Comparison of ENCODE assay signal across 8 cellular contexts in genomic region chr6:106608080-106608668, GRCh38. TPM values are rescaled to one million over a fixed set of nuclear protein-coding genes. Genes with fewer than 3 reads are reported as not detected.
DNase-seq lines count a peak whose midpoint lies in the region; ATAC-seq and TF ChIP-seq lines count a peak whose summit lies in the region.

No MANE protein-coding gene starts in this region.

- peaks cover 10% of the 10 kb centered on the region for H3K4me1 Mint-ChIP-seq in activated naive CD8-positive, alpha-beta T cell treated with anti-CD3 and anti-CD28 coated beads, Interleukin-2, amount 10 ng/mL, durations not matched to agents 7 days and 5 days
- H3K4me1 Mint-ChIP-seq in activated naive CD8-positive, alpha-beta T cell treated with anti-CD3 and anti-CD28 coated beads for 36 hours = peaks cover 9% of the 10 kb centered on the region

- no peaks in the 10 kb centered on the region for H3F3A ChIP-seq in Loucy (ENCODE audit: low read depth)
- no peaks in the 10 kb centered on the region for H3F3A ChIP-seq in SU-DHL-6 (ENCODE audit: insufficient read depth)

- H3K4me2 ChIP-seq in Loucy (ENCODE audit: low read depth, low read length, poor library complexity, severe bottlenecking) = no peak overlapping the region
- no peak overlapping the region for H3K4me2 ChIP-seq in SU-DHL-6 (ENCODE audit: low read depth, low read length, poor library complexity, severe bottlenecking)

- H3K4me3 ChIP-seq in Loucy (ENCODE audit: low read length, poor library complexity, severe bottlenecking) (no peak overlapping the region), SU-DHL-6 (ENCODE audit: insufficient read depth, low read length, poor library complexity, severe bottlenecking) (no peak overlapping the region), fibroblast of pulmonary artery (replicated peaks; ENCODE audit: low read depth, low read length) (no peak overlapping the region)

- H3K27me3 ChIP-seq in Loucy (ENCODE audit: insufficient read depth, low read length, poor library complexity, severe bottlenecking) (no peaks in the 10 kb centered on the region), SU-DHL-6 (ENCODE audit: low read length) (no peaks in the 10 kb centered on the region)

- H3K4me1 ChIP-seq in Loucy (ENCODE audit: insufficient read depth, low read length, poor library complexity, severe bottlenecking) = peaks cover 18% of the 10 kb centered on the region

- ATAC-seq in activated naive CD8-positive, alpha-beta T cell treated with anti-CD3 and anti-CD28 coated beads, Interleukin-2, amount 10 ng/mL, durations not matched to agents 7 days and 5 days (ENCODE audit: low read depth) = peak; percentile 74
- peak; percentile 74 for ATAC-seq in GM21717 (IDR thresholded peaks at IDR 0.05; ENCODE audit: unreplicated experiment)

- H3K9ac ChIP-seq in Loucy (ENCODE audit: low read depth, low read length, poor library complexity, severe bottlenecking) (no peak overlapping the region), SU-DHL-6 (ENCODE audit: low read length) (no peak overlapping the region)

- H3K27ac Mint-ChIP-seq in activated naive CD8-positive, alpha-beta T cell treated with anti-CD3 and anti-CD28 coated beads, Interleukin-2, amount 10 ng/mL, durations not matched to agents 7 days and 5 days = no peak overlapping the region
- no peak overlapping the region for H3K27ac Mint-ChIP-seq in activated naive CD8-positive, alpha-beta T cell treated with anti-CD3 and anti-CD28 coated beads for 36 hours

- H3K9me2 ChIP-seq in Loucy (replicated peaks; ENCODE audit: low read depth, low read length) (no peaks in the 10 kb centered on the region), SU-DHL-6 (replicated peaks; ENCODE audit: insufficient read depth, low read length) (no peaks in the 10 kb centered on the region)

- TF ChIP-seq CTCF in Loucy (conservative IDR thresholded peaks at IDR 0.05; ENCODE audit: low read length) (peak; percentile 79), SU-DHL-6 (IDR thresholded peaks at IDR 0.05; ENCODE audit: insufficient read depth, low read length, poor library complexity, severe bottlenecking) (peak; percentile 45), fibroblast of pulmonary artery (IDR thresholded peaks at IDR 0.05; ENCODE audit: low read length, missing control alignments) (peak; percentile 66)

- H4K20me1 ChIP-seq in Loucy (ENCODE audit: insufficient read depth, low read length, poor library complexity, severe bottlenecking) (no peaks in the 10 kb centered on the region), SU-DHL-6 (ENCODE audit: low read depth, low read length) (no peaks in the 10 kb centered on the region)

- peaks cover 3% of the 10 kb centered on the region for H3K36me3 Mint-ChIP-seq in activated naive CD8-positive, alpha-beta T cell treated with anti-CD3 and anti-CD28 coated beads, Interleukin-2, amount 10 ng/mL, durations not matched to agents 7 days and 5 days
- H3K36me3 Mint-ChIP-seq in activated naive CD8-positive, alpha-beta T cell treated with anti-CD3 and anti-CD28 coated beads for 36 hours = peaks cover 8% of the 10 kb centered on the region

- H3K27ac ChIP-seq in SU-DHL-6 (ENCODE audit: low read depth, low read length) = peak overlapping the region; percentile 15; the same call in 1 of the 2 replicates

- H3K9me3 Mint-ChIP-seq in activated naive CD8-positive, alpha-beta T cell treated with anti-CD3 and anti-CD28 coated beads, Interleukin-2, amount 10 ng/mL, durations not matched to agents 7 days and 5 days = no peaks in the 10 kb centered on the region
- no peaks in the 10 kb centered on the region for H3K9me3 Mint-ChIP-seq in activated naive CD8-positive, alpha-beta T cell treated with anti-CD3 and anti-CD28 coated beads for 36 hours

- no peak overlapping the region for H3K4me3 Mint-ChIP-seq in activated naive CD8-positive, alpha-beta T cell treated with anti-CD3 and anti-CD28 coated beads, Interleukin-2, amount 10 ng/mL, durations not matched to agents 7 days and 5 days
- H3K4me3 Mint-ChIP-seq in activated naive CD8-positive, alpha-beta T cell treated with anti-CD3 and anti-CD28 coated beads for 36 hours = no peak overlapping the region

- H3K36me3 ChIP-seq in Loucy (ENCODE audit: insufficient read depth, low read length) (no peaks in the 10 kb centered on the region), SU-DHL-6 (ENCODE audit: low read length) (no peaks in the 10 kb centered on the region)

- POLR2A ChIA-PET in activated naive CD8-positive, alpha-beta T cell treated with anti-CD3 and anti-CD28 coated beads, Interleukin-2, amount 10 ng/mL, durations not matched to agents 7 days and 5 days (lab: Charles Lee) = no interaction called here

- no peak for DNase-seq in activated naive CD8-positive, alpha-beta T cell treated with anti-CD3 and anti-CD28 coated beads, Interleukin-2, amount 10 ng/mL, durations not matched to agents 7 days and 5 days
- DNase-seq in activated naive CD8-positive, alpha-beta T cell treated with anti-CD3 and anti-CD28 coated beads for 36 hours = no peak
- DNase-seq in fibroblast of pulmonary artery (ENCODE audit: low read depth) (peak; percentile 72), putamen (ENCODE audit: low spot score) (peak; percentile 4), posterior vena cava (ENCODE audit: low spot score) (no peak)

- H3K27me3 Mint-ChIP-seq in activated naive CD8-positive, alpha-beta T cell treated with anti-CD3 and anti-CD28 coated beads, Interleukin-2, amount 10 ng/mL, durations not matched to agents 7 days and 5 days = no peaks in the 10 kb centered on the region
- no peaks in the 10 kb centered on the region for H3K27me3 Mint-ChIP-seq in activated naive CD8-positive, alpha-beta T cell treated with anti-CD3 and anti-CD28 coated beads for 36 hours

- intact Hi-C loops in posterior vena cava (cut with DNase I) = loop anchor here in 1 of 2 donors (1.0 kb wide), 1 partner anchor 18 kb away; no protein-coding TSS in a partner anchor

- no peaks in the 10 kb centered on the region for H3K79me2 ChIP-seq in Loucy (ENCODE audit: insufficient read depth, low read length)
- H3K79me2 ChIP-seq in SU-DHL-6 (ENCODE audit: insufficient read depth, low read length) = no peaks in the 10 kb centered on the region

- H3K9me3 ChIP-seq in Loucy (ENCODE audit: insufficient read depth, low read depth, low read length) = no peaks in the 10 kb centered on the region
- no peaks in the 10 kb centered on the region for H3K9me3 ChIP-seq in SU-DHL-6 (ENCODE audit: insufficient read depth, low read length)

- no peak overlapping the region for H2AFZ ChIP-seq in Loucy (ENCODE audit: low read length)
- no peak overlapping the region for H2AFZ ChIP-seq in SU-DHL-6 (ENCODE audit: low read depth, low read length, severe bottlenecking)

RNA-seq across cellular contexts. Expression of gene RTN4IP1, which starts 21.1 kb away (rescaled TPM):
- total RNA-seq in activated naive CD8-positive, alpha-beta T cell treated with anti-CD3 and anti-CD28 coated beads, Interleukin-2, amount 10 ng/mL, durations not matched to agents 7 days and 5 days = 1 to 10 TPM; 7.8 to 8.0 TPM
- 10 to 100 TPM; 10.9 to 11.4 TPM for total RNA-seq in activated naive CD8-positive, alpha-beta T cell treated with anti-CD3 and anti-CD28 coated beads for 36 hours
- 1 to 10 TPM; 3.6 to 4.3 TPM for total RNA-seq in posterior vena cava

RNA-seq across cellular contexts. Expression of gene QRSL1, which starts 21.2 kb away (rescaled TPM):
- 10 to 100 TPM; 12.1 to 12.7 TPM for total RNA-seq in activated naive CD8-positive, alpha-beta T cell treated with anti-CD3 and anti-CD28 coated beads, Interleukin-2, amount 10 ng/mL, durations not matched to agents 7 days and 5 days
- 10 to 100 TPM; 20.1 to 22.2 TPM for total RNA-seq in activated naive CD8-positive, alpha-beta T cell treated with anti-CD3 and anti-CD28 coated beads for 36 hours
- total RNA-seq in posterior vena cava = 1 to 10 TPM; 6.5 to 8.6 TPM

Comparison
In these comparisons a context has a peak if more than half of its experiments do, and no peak if none do; other contexts are left out.
1. DNase-seq: peak in fibroblast of pulmonary artery (single experiment) and putamen (single experiment); none in activated naive CD8-positive, alpha-beta T cell treated with anti-CD3 and anti-CD28 coated beads, Interleukin-2, amount 10 ng/mL, durations not matched to agents 7 days and 5 days (single experiment), activated naive CD8-positive, alpha-beta T cell treated with anti-CD3 and anti-CD28 coated beads for 36 hours (single experiment) and posterior vena cava (single experiment).
2. Peak in every context shown above with its lines, with median percentiles within 50 percentile points of each other: CTCF ChIP-seq.